9 cellular contexts compared by ENCODE assay signal in the genomic region with DNA sequence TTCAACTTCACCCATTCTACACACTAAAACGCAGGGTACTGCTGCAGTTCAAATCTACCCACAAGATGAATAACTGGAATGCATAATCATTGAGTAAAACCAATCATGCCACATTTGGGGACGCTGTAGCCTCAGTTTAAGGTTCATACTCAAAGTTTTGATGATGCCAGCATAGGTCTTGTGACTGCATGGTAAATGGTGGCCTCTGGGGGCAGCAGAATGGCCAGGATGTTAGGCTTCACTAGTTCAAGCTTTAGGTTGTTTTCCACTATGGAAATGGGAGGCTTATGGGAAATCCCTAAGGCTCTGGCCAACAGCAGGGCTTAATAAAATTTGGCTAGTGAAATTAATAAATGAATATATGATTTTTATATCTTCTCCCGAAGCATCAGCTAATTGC.
DNase-seq lines count a peak whose midpoint lies in the region; ATAC-seq, FAIRE-seq and TF ChIP-seq lines count a peak whose summit lies in the region.
"Had no signal": no experiment of that assay in that cellular context is flagged by ENCODE, and none has a peak within 500 bp of the region (broad histone marks: within the 10 kb centered on the region; RNA-seq: fewer than 3 reads in every experiment).

No MANE protein-coding gene starts in this region.

- DNase-seq in DMS53 treated with DMSO at 0.1 percent for 48 hours (lab: John Stamatoyannopoulos, UW; ENCODE audit: unreplicated experiment) (peak; percentile 13), SK-MEL-5 (ENCODE audit: low read depth, low spot score) (peak; percentile 88), iPS-NIHi7 (ENCODE audit: extremely low spot score) (peak; percentile 49), D341Med (ENCODE audit: low spot score) (no peak), posterior vena cava (ENCODE audit: low spot score) (no peak), GM12891 (ENCODE audit: insufficient read length, low spot score) (no peak)
- DNase-seq: anterior cingulate cortex had no signal

- in situ Hi-C loops in SK-MEL-5 (cut with HindIII; ENCODE audit: low pct_unique_long_range_greater_than_20kb, low sequenced_read_pairs) = no loop called here

- peak; percentile 57 for ATAC-seq in GM21360 (IDR thresholded peaks at IDR 0.05; ENCODE audit: unreplicated experiment)
- ATAC-seq in HG03520 (IDR thresholded peaks at IDR 0.05; ENCODE audit: unreplicated experiment) = no peak

- intact Hi-C loops in posterior vena cava (cut with DNase I) = no loop called here

- no peak for TF ChIP-seq POLR2A in GM12891 (IDR thresholded peaks at IDR 0.05; ENCODE audit: low read depth, low read length)

- FAIRE-seq in GM12891 (lab: Jason Lieb, UNC) = no peak

TF ChIP-seq in GM12891, 5 proteins besides CTCF, POLR2A, EP300 and RAD21:
- TF ChIP-seq TAF1 (IDR thresholded peaks at IDR 0.05; ENCODE audit: low read depth, low read length) (no peak), SPI1 (IDR thresholded peaks at IDR 0.05; ENCODE audit: low read depth, low read length) (no peak), PAX5 (IDR thresholded peaks at IDR 0.05; ENCODE audit: insufficient read depth, low read length, severe bottlenecking) (no peak), POLR2AphosphoS5 (IDR thresholded peaks at IDR 0.05; ENCODE audit: low read depth, low read length) (no peak), POU2F2 (IDR thresholded peaks at IDR 0.05; ENCODE audit: low read depth, low read length) (no peak)

Comparison
In these comparisons a context has a peak if more than half of its experiments do, and no peak if none do; other contexts are left out.
1. DNase-seq: peak in DMS53 treated with DMSO at 0.1 percent for 48 hours (single experiment), SK-MEL-5 (single experiment) and iPS-NIHi7 (single experiment); none in D341Med (single experiment), posterior vena cava (single experiment) and GM12891 (single experiment).